In genomic region chr2:205188516-205189138, GRCh38 we compare ENCODE assay signal across 10 cellular contexts.
DNase-seq lines count a peak whose midpoint lies in the region; ATAC-seq and TF ChIP-seq lines count a peak whose summit lies in the region.
"Had no signal": no experiment of that assay in that cellular context is flagged by ENCODE, and none has a peak within 500 bp of the region (broad histone marks: within the 10 kb centered on the region; RNA-seq: fewer than 3 reads in every experiment).

No MANE protein-coding gene starts in this region.

- CTCF ChIA-PET in CD8-positive, alpha-beta memory T cell (lab: Charles Lee): no interaction called here
- CTCF ChIA-PET in RWPE1 (lab: Yijun Ruan, JAX): no interaction called here

- no peak for ATAC-seq in GM21367 (IDR thresholded peaks at IDR 0.05; ENCODE audit: unreplicated experiment)
- ATAC-seq: activated CD8-positive, alpha-beta T cell treated with anti-CD3 and anti-CD28 coated beads for 36 hours had no signal

- no peak overlapping the region for H3K4me3 Mint-ChIP-seq in CD8-positive, alpha-beta memory T cell
- H3K4me3 Mint-ChIP-seq: activated CD8-positive, alpha-beta T cell treated with anti-CD3 and anti-CD28 coated beads for 36 hours had no signal

- no peak for TF ChIP-seq CTCF in RWPE1 (conservative IDR thresholded peaks at IDR 0.05; ENCODE audit: low read depth)

- no peaks in the 10 kb centered on the region for H3K4me1 ChIP-seq in CD8-positive, alpha-beta memory T cell (ENCODE audit: insufficient read depth, low read length)

- in situ Hi-C loops in G401 (cut with HindIII; ENCODE audit: low sequenced_read_pairs): no loop called here

- intact Hi-C loops in head of caudate nucleus (cut with DNase I): no loop called here

- no peak overlapping the region for H3K27ac ChIP-seq in CD8-positive, alpha-beta memory T cell (ENCODE audit: low read depth, low read length)
- H3K27ac ChIP-seq in RWPE1: no peak overlapping the region

- H3K27me3 ChIP-seq in CD8-positive, alpha-beta memory T cell (ENCODE audit: insufficient read depth, low read length, poor library complexity, severe bottlenecking): no peaks in the 10 kb centered on the region

- no peak overlapping the region for H3K27ac Mint-ChIP-seq in CD8-positive, alpha-beta memory T cell
- H3K27ac Mint-ChIP-seq: activated CD8-positive, alpha-beta T cell treated with anti-CD3 and anti-CD28 coated beads for 36 hours had no signal

- no peaks in the 10 kb centered on the region for H3K36me3 Mint-ChIP-seq in CD8-positive, alpha-beta memory T cell

- POLR2A ChIA-PET in CD8-positive, alpha-beta memory T cell (lab: Charles Lee): no interaction called here
- POLR2A ChIA-PET in RWPE1 (lab: Yijun Ruan, JAX; ENCODE audit: low non-redundant PET): no interaction called here

- peak; percentile 11 for DNase-seq in G401 (ENCODE audit: low spot score)
- peak; percentile 79 for DNase-seq in NCI-H69 (lab: John Stamatoyannopoulos, UW)
- DNase-seq in head of caudate nucleus: peak in 28 of 42 donors; percentile 6 to 72 (median 34)
- DNase-seq in renal cortical epithelial cell (ENCODE audit: low read depth): peak; percentile 77
- no peak for DNase-seq in CD8-positive, alpha-beta memory T cell
- DNase-seq in RWPE1 (ENCODE audit: low spot score): no peak
- DNase-seq in NCI-H187 treated with DMSO at 0.1 percent for 48 hours (lab: John Stamatoyannopoulos, UW): no peak
- DNase-seq: activated CD8-positive, alpha-beta T cell treated with anti-CD3 and anti-CD28 coated beads for 36 hours; cortex of kidney had no signal

- H3K36me3 ChIP-seq in CD8-positive, alpha-beta memory T cell (ENCODE audit: insufficient read depth, low read length): no peaks in the 10 kb centered on the region

- no peaks in the 10 kb centered on the region for H3K27me3 Mint-ChIP-seq in CD8-positive, alpha-beta memory T cell
- H3K27me3 Mint-ChIP-seq: activated CD8-positive, alpha-beta T cell treated with anti-CD3 and anti-CD28 coated beads for 36 hours had no signal

- no peak overlapping the region for H3K4me3 ChIP-seq in CD8-positive, alpha-beta memory T cell (ENCODE audit: low read length)

- H3K4me1 Mint-ChIP-seq in CD8-positive, alpha-beta memory T cell: no peaks in the 10 kb centered on the region

- no peaks in the 10 kb centered on the region for H3K9me3 Mint-ChIP-seq in CD8-positive, alpha-beta memory T cell
- H3K9me3 Mint-ChIP-seq: activated CD8-positive, alpha-beta T cell treated with anti-CD3 and anti-CD28 coated beads for 36 hours had no signal

- H3K9me3 ChIP-seq in CD8-positive, alpha-beta memory T cell (ENCODE audit: low read length): no peaks in the 10 kb centered on the region

Comparison
In these comparisons a context has a peak if more than half of its experiments do, and no peak if none do; other contexts are left out.
1. DNase-seq: peak in G401 (single experiment), NCI-H69 (single experiment), head of caudate nucleus (28 of 42) and renal cortical epithelial cell (single experiment); none in CD8-positive, alpha-beta memory T cell (0 of 5), RWPE1 (single experiment) and NCI-H187 treated with DMSO at 0.1 percent for 48 hours (single experiment).